1 cellular context compared by ENCODE assay signal in genomic region chr14:28671425-28671824, GRCh38.
TF ChIP-seq lines count a peak whose summit lies in the region.

No MANE protein-coding gene starts in this region.

TF ChIP-seq in WTC11, 78 proteins besides CTCF, POLR2A, EP300 and RAD21 (continued from another document):
- TF ChIP-seq AR (CRISPR knock-in tag; IDR thresholded peaks at IDR 0.05) = no peak
- no peak for TF ChIP-seq MYBL2 (CRISPR knock-in tag; IDR thresholded peaks at IDR 0.05)
- no peak for TF ChIP-seq GRHL2 (CRISPR knock-in tag; IDR thresholded peaks at IDR 0.05; ENCODE audit: insufficient replicate concordance, severe bottlenecking)
- no peak for TF ChIP-seq NFYB (CRISPR knock-in tag; conservative IDR thresholded peaks at IDR 0.05; ENCODE audit: low read depth)
- no peak for TF ChIP-seq ZMAT4 (CRISPR knock-in tag; IDR thresholded peaks at IDR 0.05)
- no peak for TF ChIP-seq NR1H2 (CRISPR knock-in tag; IDR thresholded peaks at IDR 0.05)
